ENCODE assay signal across 11 cellular contexts in the genomic region with DNA sequence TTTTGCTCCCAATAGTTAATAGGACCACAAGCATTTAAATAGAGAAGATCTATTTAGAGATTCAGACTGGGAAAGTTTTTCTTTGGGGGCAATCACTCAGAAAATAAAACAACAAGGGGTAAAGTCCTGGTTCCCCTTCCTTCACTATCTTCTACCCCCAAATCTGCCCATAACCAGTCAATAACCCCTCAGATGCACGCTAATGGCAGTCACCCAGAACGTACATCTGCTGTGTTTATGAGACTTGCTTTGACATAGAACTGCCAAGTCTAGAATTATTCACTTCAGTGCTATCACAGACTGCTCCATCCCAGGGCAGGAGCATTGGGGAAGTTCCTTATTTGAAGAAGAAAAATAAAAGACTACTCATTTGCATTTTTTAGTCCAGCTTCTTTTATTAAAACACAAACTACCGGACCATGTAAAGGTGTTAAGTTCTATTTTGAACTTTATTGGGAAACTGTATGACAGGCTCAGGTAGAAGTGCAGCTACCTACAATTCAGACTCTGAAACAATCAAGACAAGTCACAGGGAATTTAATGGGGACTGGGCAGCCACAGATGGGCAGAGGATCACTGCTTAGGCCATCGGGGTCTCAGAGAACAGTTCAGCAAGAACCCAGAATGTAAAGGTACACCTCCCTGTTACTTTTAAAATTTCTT. TPM values are rescaled to one million over a fixed set of nuclear protein-coding genes. Genes with fewer than 3 reads are reported as not detected.
DNase-seq lines count a peak whose midpoint lies in the region; ATAC-seq, FAIRE-seq and TF ChIP-seq lines count a peak whose summit lies in the region.
"Had no signal": no experiment of that assay in that cellular context is flagged by ENCODE, and none has a peak within 500 bp of the region (broad histone marks: within the 10 kb centered on the region; RNA-seq: fewer than 3 reads in every experiment).

No MANE protein-coding gene starts in this region.

- H2BK120ac ChIP-seq in mesendoderm (ENCODE audit: low read depth, low read length): no peak overlapping the region

- no peak for TF ChIP-seq CTCF in DOHH2 (IDR thresholded peaks at IDR 0.05; ENCODE audit: low read depth, low read length, poor library complexity, severe bottlenecking)
- TF ChIP-seq CTCF in GM12878 (IDR thresholded peaks at IDR 0.05 in 2 of 3, conservative IDR thresholded peaks at IDR 0.05 in 1 of 3; ENCODE audit: control insufficient read depth in 2 of 3, extremely low read depth in 1 of 3, insufficient read depth in 1 of 3, low read depth in 3 of 3, low read length in 3 of 3): no peak
- TF ChIP-seq CTCF in progenitor cell of endocrine pancreas (IDR thresholded peaks at IDR 0.05; ENCODE audit: unreplicated experiment): no peak

- H3K4me3 ChIP-seq in DOHH2 (ENCODE audit: low read length): peak overlapping the region; percentile 65
- no peak overlapping the region; the same call in 1 of the 2 replicates for H3K4me3 ChIP-seq in GM12878
- no peak overlapping the region for H3K4me3 ChIP-seq in mesendoderm (ENCODE audit: low read length)
- H3K4me3 ChIP-seq: breast epithelium had no signal

- no peak overlapping the region for H3K18ac ChIP-seq in mesendoderm (ENCODE audit: low read length)

- H3K36me3 ChIP-seq in DOHH2 (ENCODE audit: control insufficient read depth, low read length) (peaks cover 44% of the 10 kb centered on the region), GM12878 (ENCODE audit: control insufficient read depth in 2 of 2, insufficient read depth in 2 of 2, low read length in 1 of 2) (no peaks in the 10 kb centered on the region), mesendoderm (ENCODE audit: control insufficient read depth, insufficient read depth, low read length) (no peaks in the 10 kb centered on the region)
- H3K36me3 ChIP-seq: breast epithelium had no signal

- H3K4me1 ChIP-seq in DOHH2 (ENCODE audit: control insufficient read depth, low read length) (peaks cover 100% of the 10 kb centered on the region), GM12878 (ENCODE audit: control insufficient read depth, insufficient read depth, low read length) (peaks cover 34% of the 10 kb centered on the region), mesendoderm (ENCODE audit: control insufficient read depth, low read depth, low read length) (peaks cover 2% of the 10 kb centered on the region)
- H3K4me1 ChIP-seq: breast epithelium had no signal

- no TSS peak for BruUV-seq in GM12878 (replicated peaks; lab: Mats Ljungman, UMichigan)

- no peaks in the 10 kb centered on the region for H3K9me3 ChIP-seq in DOHH2 (ENCODE audit: control insufficient read depth, insufficient read depth, low read length)
- no peaks in the 10 kb centered on the region for H3K9me3 ChIP-seq in GM12878 (replicated peaks; ENCODE audit: control insufficient read depth, insufficient read depth, low read length)
- H3K9me3 ChIP-seq: breast epithelium had no signal

- H3K56ac ChIP-seq in mesendoderm (ENCODE audit: low read length): no peak overlapping the region

- H3K27me3 ChIP-seq in DOHH2 (ENCODE audit: control insufficient read depth, low read length) (no peaks in the 10 kb centered on the region), GM12878 (replicated peaks in 1 of 2; ENCODE audit: control insufficient read depth in 2 of 2, insufficient read depth in 2 of 2, low read length in 1 of 2) (no peaks in the 10 kb centered on the region), mesendoderm (ENCODE audit: insufficient read depth, low read length, poor library complexity) (no peaks in the 10 kb centered on the region)
- H3K27me3 ChIP-seq: breast epithelium had no signal

- H3K9ac ChIP-seq in GM12878 (ENCODE audit: control insufficient read depth, insufficient read depth, low read length): no peak overlapping the region
- no peak overlapping the region for H3K9ac ChIP-seq in mesendoderm (ENCODE audit: low read length)

- H3K79me1 ChIP-seq in mesendoderm (ENCODE audit: low read length): no peaks in the 10 kb centered on the region

- no peak overlapping the region for H4K5ac ChIP-seq in mesendoderm (ENCODE audit: low read length)

- peaks cover 13% of the 10 kb centered on the region for H3K4me1 Mint-ChIP-seq in progenitor cell of endocrine pancreas (ENCODE audit: low read depth)
- H3K4me1 Mint-ChIP-seq: activated CD4-positive, alpha-beta T cell treated with anti-CD3 and anti-CD28 coated beads, Interleukin-2, amount 10 ng/mL, durations not matched to agents 7 days and 5 days had no signal

- peak; percentile 7 for FAIRE-seq in GM12878 (lab: Jason Lieb, UNC)

- TF ChIP-seq RAD21 in GM12878 (IDR thresholded peaks at IDR 0.05; ENCODE audit: insufficient read depth, low read depth, low read length): no peak

- WGBS in GM12878 (ENCODE audit: insufficient coverage, insufficient replicate concordance, low lambda C conversion rate, missing lambda C conversion rate): 0% methylated on average over 4 of the region's 4 CpGs
- no CpG with 5 or more reads among the region's 4 CpGs for WGBS in mesendoderm (ENCODE audit: extremely low coverage, insufficient coverage, low lambda C conversion rate)

- H3F3A ChIP-seq in DOHH2 (ENCODE audit: control insufficient read depth, insufficient read depth): peaks cover 47% of the 10 kb centered on the region

- H3K9me3 Mint-ChIP-seq in progenitor cell of endocrine pancreas (ENCODE audit: low read depth): no peaks in the 10 kb centered on the region
- H3K9me3 Mint-ChIP-seq: activated CD4-positive, alpha-beta T cell treated with anti-CD3 and anti-CD28 coated beads, Interleukin-2, amount 10 ng/mL, durations not matched to agents 7 days and 5 days had no signal

- RAD21 ChIA-PET in GM12878 (lab: Charles Lee; ENCODE audit: unreplicated experiment): interaction anchor here (0.6 kb wide), 1 partner anchor 38 kb away, joined by 3 read pairs; no protein-coding TSS in a partner anchor

- H3K4me3 Mint-ChIP-seq in progenitor cell of endocrine pancreas (ENCODE audit: low read depth): no peak overlapping the region
- H3K4me3 Mint-ChIP-seq: activated CD4-positive, alpha-beta T cell treated with anti-CD3 and anti-CD28 coated beads, Interleukin-2, amount 10 ng/mL, durations not matched to agents 7 days and 5 days had no signal

- peak overlapping the region; percentile 78 for H3K4me2 ChIP-seq in DOHH2 (ENCODE audit: low read length)
- H3K4me2 ChIP-seq in GM12878 (ENCODE audit: control insufficient read depth, insufficient read depth): peak overlapping the region; percentile 50
- no peak overlapping the region for H3K4me2 ChIP-seq in mesendoderm (ENCODE audit: low read length)

- H3K79me2 ChIP-seq in DOHH2 (ENCODE audit: control insufficient read depth, low read length) (peaks cover 73% of the 10 kb centered on the region), GM12878 (ENCODE audit: control insufficient read depth, insufficient read depth, low read length) (no peaks in the 10 kb centered on the region), mesendoderm (ENCODE audit: control insufficient read depth, insufficient read depth, low read length) (no peaks in the 10 kb centered on the region)

- intact Hi-C loops in GM12878 (cut with micrococcal nuclease; ENCODE audit: unreplicated experiment): loop anchor here (2.0 to 10.0 kb wide), 5 partner anchors 56 to 1967 kb away; a partner anchor contains a TSS

- in situ Hi-C loops in GM12878 (cut with MboI): no loop called here

- H3K36me3 Mint-ChIP-seq in progenitor cell of endocrine pancreas (ENCODE audit: insufficient read depth): no peaks in the 10 kb centered on the region

- H3K23ac ChIP-seq in mesendoderm (ENCODE audit: low read length): no peak overlapping the region

- no peak overlapping the region for H3K4ac ChIP-seq in mesendoderm (ENCODE audit: low read depth, low read length)

- SMC1A ChIA-PET in GM12878 (lab: Charles Lee; ENCODE audit: uncharacterized antibody, unreplicated experiment): interaction anchor here (0.6 to 4.6 kb wide), 11 partner anchors 8 to 142 kb away, joined by 3 to 24 read pairs (median 6); no protein-coding TSS in a partner anchor

- no peak overlapping the region for H2AK5ac ChIP-seq in mesendoderm (ENCODE audit: low read length)

- CTCF ChIA-PET in GM12878 (lab: Yijun Ruan, JAX): interaction anchor here (0.7 to 7.0 kb wide), 9 partner anchors 9 to 117 kb away, joined by 3 to 47 read pairs (median 3); no protein-coding TSS in a partner anchor

- no peak overlapping the region for H4K8ac ChIP-seq in mesendoderm (ENCODE audit: low read depth, low read length)

- H4K20me1 ChIP-seq in DOHH2 (ENCODE audit: control insufficient read depth, insufficient read depth, low read depth, low read length) (no peaks in the 10 kb centered on the region), GM12878 (ENCODE audit: control insufficient read depth, insufficient read depth) (no peaks in the 10 kb centered on the region)

- H3K27ac ChIP-seq in DOHH2 (ENCODE audit: low read depth, low read length) (peak overlapping the region; percentile 99), GM12878 (ENCODE audit: control insufficient read depth, insufficient read depth) (peak overlapping the region; percentile 45; the same call in 1 of the 2 replicates), mesendoderm (ENCODE audit: low read depth, low read length) (no peak overlapping the region)
- H3K27ac ChIP-seq: breast epithelium had no signal

- no peak overlapping the region for H2BK5ac ChIP-seq in mesendoderm (ENCODE audit: low read length)

- no peak for TF ChIP-seq POLR2A in GM12878 (IDR thresholded peaks at IDR 0.05; ENCODE audit: low read depth, low read length)

- H2BK15ac ChIP-seq in mesendoderm (replicated peaks; ENCODE audit: low read depth): no peak overlapping the region

- peak; percentile 9 to 73; a peak in 3 of 4 replicates for TF ChIP-seq EP300 in GM12878 (IDR thresholded peaks at IDR 0.05; ENCODE audit: borderline replicate concordance in 1 of 2, control insufficient read depth in 1 of 2, low read depth in 2 of 2, low read length in 2 of 2)

- H3K27me3 Mint-ChIP-seq in progenitor cell of endocrine pancreas: no peaks in the 10 kb centered on the region
- H3K27me3 Mint-ChIP-seq: activated CD4-positive, alpha-beta T cell treated with anti-CD3 and anti-CD28 coated beads, Interleukin-2, amount 10 ng/mL, durations not matched to agents 7 days and 5 days had no signal

- peak; percentile 39 for ATAC-seq in GM19452 (IDR thresholded peaks at IDR 0.05; ENCODE audit: unreplicated experiment)
- ATAC-seq in HG03095 (IDR thresholded peaks at IDR 0.05; ENCODE audit: unreplicated experiment): peak; percentile 44
- ATAC-seq in GM12878: peak; percentile 85

- no peak overlapping the region for H3K27ac Mint-ChIP-seq in progenitor cell of endocrine pancreas
- H3K27ac Mint-ChIP-seq: activated CD4-positive, alpha-beta T cell treated with anti-CD3 and anti-CD28 coated beads, Interleukin-2, amount 10 ng/mL, durations not matched to agents 7 days and 5 days had no signal

- H2AFZ ChIP-seq in GM12878 (ENCODE audit: control insufficient read depth, low read depth, low read length): no peak overlapping the region

- POLR2A ChIA-PET in GM12878 (lab: Charles Lee): interaction anchor here (1.1 kb wide), 1 partner anchor 113 kb away, joined by 3 read pairs; no protein-coding TSS in a partner anchor

- DNase-seq in GM12878 (ENCODE audit: low read depth, low spot score) (peak; percentile 40), HCEC 1CT (no peak), progenitor cell of endocrine pancreas (ENCODE audit: low spot score, unreplicated experiment) (no peak), DMS79 treated with DMSO at 0.1 percent for 48 hours (lab: John Stamatoyannopoulos, UW) (no peak), mesendoderm (no peak)
- DNase-seq: activated CD4-positive, alpha-beta T cell treated with anti-CD3 and anti-CD28 coated beads, Interleukin-2, amount 10 ng/mL, durations not matched to agents 7 days and 5 days; KG1 had no signal

- no peaks in the 10 kb centered on the region for H3K9me2 ChIP-seq in DOHH2 (replicated peaks; ENCODE audit: control insufficient read depth, low read length)

RNA-seq across cellular contexts. Expression of a gene that starts 38.4 kb away (rescaled TPM):
- total RNA-seq in GM12878 (2013; cell fraction: nucleolus; rRNA removed): 1.7 and 2.1 TPM in 2 replicates
- total RNA-seq in GM12878 (2014; rRNA removed) (0.11 TPM in 1 of 2 replicates, not detected in the other), GM12878 (2014; rRNA removed; fragmentation: Illumina TruSeq; extraction: Trizol) (0.22 and 0.51 TPM in 2 replicates), GM12878 (2021) (0.58 and 0.82 TPM in 2 replicates), progenitor cell of endocrine pancreas (87.6 and 90.1 TPM in 2 replicates)
- 0.10 TPM for polyA plus RNA-seq in GM12878 (2011; ENCODE audit: low read depth)
- polyA plus RNA-seq in GM12878 (2011; rRNA removed) (0.19 and 0.58 TPM in 2 replicates), GM12878 (2014; fragmentation: Illumina TruSeq; extraction: Trizol) (0.14 and 0.24 TPM in 2 replicates), GM12878 (2014; fragmentation: Nextera tagmentation; extraction: Ambion mirVana) (under 1 TPM; 0.06 to 0.07 TPM), GM12878 (2014; rRNA removed) (0.10 TPM in 1 of 2 replicates, not detected in the other), GM12878 (2016; fragmentation: Nextera tagmentation; extraction: Ambion mirVana) (under 1 TPM in 1 of 2 experiments, not detected in 1; 0.20 TPM)
- polyA plus RNA-seq in GM12878 (2011; cell fraction: cytosol; rRNA removed): 0.05 and 0.12 TPM in 2 replicates
- 0.25 and 0.28 TPM in 2 replicates for polyA plus RNA-seq in GM12878 (2011; cell fraction: nucleus; rRNA removed)
- polyA plus RNA-seq in GM12878 (2012): 0.13 and 0.15 TPM in 2 replicates
- 0.29 and 0.46 TPM in 2 replicates for polyA minus RNA-seq in GM12878 (2011; rRNA and poly(A)+ RNA removed)
- not detected in 2 replicates for polyA minus RNA-seq in GM12878 (2011; cell fraction: cytosol; rRNA and poly(A)+ RNA removed)
- polyA minus RNA-seq in GM12878 (2011; cell fraction: nucleus; rRNA and poly(A)+ RNA removed): 0.48 and 0.96 TPM in 2 replicates
- polyA plus RNA-seq in mesendoderm (2013, experiment 1 of 2): 41.0 TPM
- 39.0 TPM for polyA plus RNA-seq in mesendoderm (2013, experiment 2 of 2)

Comparison
In these comparisons a context has a peak if more than half of its experiments do, and no peak if none do; other contexts are left out.
1. RNA of a gene that starts 38.4 kb away (total RNA-seq): 87.6 to 90.1 TPM in progenitor cell of endocrine pancreas; 0.11 to 2.1 TPM in GM12878; every median in the first group is over 10 times any median in the second.
2. Peak in every context shown above with its lines, with median percentiles within 50 percentile points of each other: ATAC-seq.